18 cellular contexts compared by ENCODE assay signal in genomic region chr2:40559175-40559574, GRCh38.
"Had no signal": no experiment of that assay in that cellular context is flagged by ENCODE, and none has a peak within 500 bp of the region (broad histone marks: within the 10 kb centered on the region; RNA-seq: fewer than 3 reads in every experiment).

No MANE protein-coding gene starts in this region.

- H3K4me1 ChIP-seq: esophagus muscularis mucosa, parathyroid adenoma, tibial nerve had no signal

- H2AFZ ChIP-seq: parathyroid adenoma had no signal

- H3K4me3 ChIP-seq: esophagus muscularis mucosa, tibial nerve had no signal

- H3K9me3 ChIP-seq: esophagus muscularis mucosa, tibial nerve had no signal

- H3K79me2 ChIP-seq: parathyroid adenoma had no signal

- H3K27ac ChIP-seq: esophagus muscularis mucosa, parathyroid adenoma, tibial nerve had no signal

- DNase-seq: activated CD4-positive, alpha-beta T cell treated with anti-CD3 and anti-CD28 coated beads for 36 hours; activated CD4-positive, CD25-positive, alpha-beta regulatory T cell; activated CD8-positive, alpha-beta memory T cell treated with anti-CD3 and anti-CD28 coated beads, Interleukin-2, amount 10 ng/mL, durations not matched to agents 7 days and 5 days; activated CD8-positive, alpha-beta T cell treated with anti-CD3 and anti-CD28 coated beads, Interleukin-2, amount 10 ng/mL, durations not matched to agents 7 days and 5 days; activated naive CD8-positive, alpha-beta T cell treated with anti-CD3 and anti-CD28 coated beads, Interleukin-2, amount 50 U/mL, for 24 hours; activated T-cell treated with anti-CD3 and anti-CD28 coated beads, Interleukin-2, amount 50 U/mL, for 48 hours; dermis blood vessel endothelial cell; effector CD4-positive, alpha-beta T cell; left cardiac atrium; naive thymus-derived CD4-positive, alpha-beta T cell; nucleus accumbens; right cardiac atrium; stimulated activated CD4-positive, alpha-beta T cell treated with anti-CD3 and anti-CD28 coated beads, Interleukin-2, amount 100 ng/mL, for 48 hours; stimulated activated naive CD4-positive, alpha-beta T cell treated with Interleukin-2 at 50 U/mL for 16 hours; T-helper 2 cell had no signal

- H3K36me3 ChIP-seq: esophagus muscularis mucosa, tibial nerve had no signal

- ATAC-seq: activated CD4-positive, alpha-beta T cell treated with anti-CD3 and anti-CD28 coated beads for 36 hours; activated CD8-positive, alpha-beta memory T cell treated with anti-CD3 and anti-CD28 coated beads, Interleukin-2, amount 10 ng/mL, durations not matched to agents 7 days and 5 days; activated CD8-positive, alpha-beta T cell treated with anti-CD3 and anti-CD28 coated beads, Interleukin-2, amount 10 ng/mL, durations not matched to agents 7 days and 5 days; activated naive CD8-positive, alpha-beta T cell treated with anti-CD3 and anti-CD28 coated beads, Interleukin-2, amount 50 U/mL, for 24 hours; left cardiac atrium; right cardiac atrium had no signal

- H3K27me3 ChIP-seq: esophagus muscularis mucosa, tibial nerve had no signal
